In genomic region chr19:2615782-2616181, GRCh38 we compare ENCODE assay signal across 17 cellular contexts.
"Had no signal": no experiment of that assay in that cellular context is flagged by ENCODE, and none has a peak within 500 bp of the region (broad histone marks: within the 10 kb centered on the region; RNA-seq: fewer than 3 reads in every experiment).

No MANE protein-coding gene starts in this region.

- H3K27me3 ChIP-seq: pancreas, transverse colon, vagina had no signal

- H3K4me1 Mint-ChIP-seq: brain had no signal

- H3K36me3 ChIP-seq: pancreas, suprapubic skin, transverse colon, vagina had no signal

- DNase-seq: activated CD4-positive, alpha-beta T cell treated with anti-CD3 and anti-CD28 coated beads for 36 hours; activated CD4-positive, alpha-beta T cell treated with anti-CD3 and anti-CD28 coated beads, Interleukin-2, amount 50 U/mL, for 48 hours; activated naive CD4-positive, alpha-beta T cell; central memory CD4-positive, alpha-beta T cell; erythroblast; foreskin melanocyte; mesendoderm; natural killer cell; stimulated activated CD4-positive, alpha-beta T cell treated with anti-CD3 and anti-CD28 coated beads, Interleukin-2, amount 100 ng/mL, for 24 hours; transverse colon had no signal

- H3K27me3 Mint-ChIP-seq: activated CD4-positive, alpha-beta T cell treated with anti-CD3 and anti-CD28 coated beads for 36 hours; stimulated activated naive CD8-positive, alpha-beta T cell treated with anti-CD3 and anti-CD28 coated beads, Interleukin-15, Interleukin-2, amounts not matched to agents 100 ng/mL and 50 ng/mL, for 24 hours had no signal

- H3K4me3 ChIP-seq: pancreas, suprapubic skin, transverse colon, vagina had no signal

- H3K9me3 Mint-ChIP-seq: natural killer cell; stimulated activated naive CD8-positive, alpha-beta T cell treated with anti-CD3 and anti-CD28 coated beads, Interleukin-15, Interleukin-2, amounts not matched to agents 100 ng/mL and 50 ng/mL, for 24 hours; T-helper 2 cell treated with Interferon-gamma antibody and Interleukin-4, amounts not matched to agents 5 μg/mL and 100 μg/mL, for 36 hours had no signal

- H3K27ac Mint-ChIP-seq: activated CD4-positive, alpha-beta T cell treated with anti-CD3 and anti-CD28 coated beads for 36 hours; activated T-helper 1 cell treated with anti-CD3 and anti-CD28 coated beads, Interleukin-12 subunit alpha, Interleukin-12 subunit beta, Interleukin-2, Interleukin-4 antibody, amounts not matched to agents 30 ng/mL and 10 ng/mL and 1 ng/mL, durations not matched to agents 14 hours and 24 hours and 36 hours; brain; natural killer cell; stimulated activated naive CD8-positive, alpha-beta T cell treated with anti-CD3 and anti-CD28 coated beads, Interleukin-15, Interleukin-2, amounts not matched to agents 100 ng/mL and 50 ng/mL, for 24 hours; T-helper 2 cell treated with Interferon-gamma antibody and Interleukin-4, amounts not matched to agents 5 μg/mL and 100 μg/mL, for 36 hours had no signal

- ATAC-seq: activated CD4-positive, alpha-beta T cell treated with anti-CD3 and anti-CD28 coated beads for 36 hours; natural killer cell; pancreas had no signal

- H3K9me3 ChIP-seq: pancreas, suprapubic skin, transverse colon, vagina had no signal

- H3K4me3 Mint-ChIP-seq: activated CD4-positive, alpha-beta T cell treated with anti-CD3 and anti-CD28 coated beads for 36 hours; activated T-helper 1 cell treated with anti-CD3 and anti-CD28 coated beads, Interleukin-12 subunit alpha, Interleukin-12 subunit beta, Interleukin-2, Interleukin-4 antibody, amounts not matched to agents 30 ng/mL and 10 ng/mL and 1 ng/mL, durations not matched to agents 14 hours and 24 hours and 36 hours; brain; natural killer cell; stimulated activated naive CD8-positive, alpha-beta T cell treated with anti-CD3 and anti-CD28 coated beads, Interleukin-15, Interleukin-2, amounts not matched to agents 100 ng/mL and 50 ng/mL, for 24 hours; T-helper 2 cell treated with Interferon-gamma antibody and Interleukin-4, amounts not matched to agents 5 μg/mL and 100 μg/mL, for 36 hours had no signal

- H3K27ac ChIP-seq: pancreas, suprapubic skin, vagina had no signal

- H3K36me3 Mint-ChIP-seq: brain, natural killer cell had no signal
